In genomic region chr1:2349821-2350220, GRCh38 we compare ENCODE assay signal across 14 cellular contexts.
"Had no signal": no experiment of that assay in that cellular context is flagged by ENCODE, and none has a peak within 500 bp of the region (broad histone marks: within the 10 kb centered on the region; RNA-seq: fewer than 3 reads in every experiment).

No MANE protein-coding gene starts in this region.

- H3K9me3 ChIP-seq: ascending aorta, tibial nerve, uterus had no signal

- ATAC-seq: naive thymus-derived CD4-positive, alpha-beta T cell; stimulated activated naive CD8-positive, alpha-beta T cell treated with anti-CD3 and anti-CD28 coated beads, Interleukin-15, Interleukin-2, amounts not matched to agents 100 U/mL and 50 U/mL, for 24 hours had no signal

- H3K27me3 Mint-ChIP-seq: naive thymus-derived CD4-positive, alpha-beta T cell had no signal

- H3K27me3 ChIP-seq: ascending aorta, tibial nerve, uterus had no signal

- DNase-seq: activated CD4-positive, alpha-beta T cell treated with anti-CD3 and anti-CD28 coated beads for 1 hour; activated CD8-positive, alpha-beta memory T cell treated with anti-CD3 and anti-CD28 coated beads for 24 hours; activated CD8-positive, alpha-beta memory T cell treated with anti-CD3 and anti-CD28 coated beads, Interleukin-2, amount 50 U/mL, for 48 hours; activated effector memory CD4-positive, alpha-beta T cell treated with anti-CD3 and anti-CD28 coated beads, Interleukin-2, amount 50 U/mL, for 16 hours; activated naive CD4-positive, alpha-beta T cell treated with anti-CD3 and anti-CD28 coated beads, Interleukin-2, amount 50 U/mL, for 16 hours; activated T-cell treated with anti-CD3 and anti-CD28 coated beads, Interleukin-2, amount 50 U/mL, for 48 hours; mesenchymal stem cell; naive thymus-derived CD4-positive, alpha-beta T cell; stimulated activated naive CD8-positive, alpha-beta T cell treated with anti-CD3 and anti-CD28 coated beads, Interleukin-15, Interleukin-2, amounts not matched to agents 100 U/mL and 50 U/mL, for 24 hours; substantia nigra; uterus had no signal

- H3K4me1 Mint-ChIP-seq: naive thymus-derived CD4-positive, alpha-beta T cell had no signal

- H3K4me1 ChIP-seq: tibial nerve, uterus had no signal

- H3K4me3 Mint-ChIP-seq: naive thymus-derived CD4-positive, alpha-beta T cell; T-helper 2 cell treated with Interferon-gamma antibody and Interleukin-4, amounts not matched to agents 5 μg/mL and 100 μg/mL, for 36 hours had no signal

- H3K4me3 ChIP-seq: ascending aorta, tibial nerve, uterus had no signal

- H3K27ac ChIP-seq: ascending aorta, tibial nerve, uterus had no signal

- H3K36me3 Mint-ChIP-seq: naive thymus-derived CD4-positive, alpha-beta T cell had no signal

- H3K36me3 ChIP-seq: ascending aorta, tibial nerve, uterus had no signal

- H3K9me3 Mint-ChIP-seq: naive thymus-derived CD4-positive, alpha-beta T cell; T-helper 2 cell treated with Interferon-gamma antibody and Interleukin-4, amounts not matched to agents 5 μg/mL and 100 μg/mL, for 36 hours had no signal

- H3K27ac Mint-ChIP-seq: T-helper 2 cell treated with Interferon-gamma antibody and Interleukin-4, amounts not matched to agents 5 μg/mL and 100 μg/mL, for 36 hours had no signal
